Comparison of ENCODE assay signal across 14 cellular contexts in the genomic region with DNA sequence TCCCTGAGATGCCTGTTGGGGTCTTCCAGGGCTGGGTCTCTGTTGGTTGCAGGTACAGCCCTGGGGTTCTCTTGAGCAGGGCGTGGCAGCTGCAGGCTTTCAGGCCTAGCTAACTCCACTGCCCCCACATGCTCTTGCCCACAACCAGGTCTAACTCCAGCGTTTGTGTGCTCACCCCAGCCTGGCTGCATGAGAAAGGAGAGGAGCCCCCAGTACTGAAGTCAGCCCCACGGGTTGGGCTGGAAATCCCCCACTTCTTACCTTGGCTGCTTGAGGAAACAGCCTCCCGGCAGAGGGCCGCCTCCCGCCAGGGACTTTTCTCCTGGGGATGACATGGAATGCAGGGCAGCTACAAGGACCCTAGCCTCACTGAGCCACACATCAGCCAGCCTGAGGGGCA. TPM values are rescaled to one million over a fixed set of nuclear protein-coding genes. Genes with fewer than 3 reads are reported as not detected.
DNase-seq lines count a peak whose midpoint lies in the region; TF ChIP-seq lines count a peak whose summit lies in the region.
"Had no signal": no experiment of that assay in that cellular context is flagged by ENCODE, and none has a peak within 500 bp of the region (broad histone marks: within the 10 kb centered on the region; RNA-seq: fewer than 3 reads in every experiment).

No MANE protein-coding gene starts in this region.

- H4K20me1 ChIP-seq in BLaER1, result no peaks in the 10 kb centered on the region
- H4K20me1 ChIP-seq in OCI-LY3 (ENCODE audit: insufficient read depth, low read length), result no peaks in the 10 kb centered on the region

- no peaks in the 10 kb centered on the region for H3K9me3 ChIP-seq in BLaER1
- H3K9me3 ChIP-seq in OCI-LY3 (ENCODE audit: insufficient read depth, low read length), result no peaks in the 10 kb centered on the region
- H3K9me3 ChIP-seq in neuronal stem cell (replicated peaks in 1 of 2; ENCODE audit: control insufficient read depth in 2 of 2, insufficient read depth in 1 of 2, low read depth in 1 of 2, low read length in 2 of 2), result peaks cover 0 to 3% of the 10 kb centered on the region in 2 donors

- peak overlapping the region; percentile 91 for H2AFZ ChIP-seq in OCI-LY3 (ENCODE audit: low read depth, low read length)
- no peak overlapping the region for H2AFZ ChIP-seq in neuronal stem cell (ENCODE audit: low read length)

- H3K18ac ChIP-seq in neuronal stem cell (ENCODE audit: low read length), result peak overlapping the region; percentile 20

- H3K4me1 ChIP-seq in BLaER1 (peaks cover 96% of the 10 kb centered on the region), OCI-LY3 (ENCODE audit: low read length) (peaks cover 27% of the 10 kb centered on the region), neuronal stem cell (ENCODE audit: control insufficient read depth in 2 of 2, insufficient read depth in 1 of 2, low read depth in 1 of 2, low read length in 2 of 2) (peaks cover 17 to 25% of the 10 kb centered on the region in 2 donors)

- no peak overlapping the region for H3K4ac ChIP-seq in neuronal stem cell (ENCODE audit: low read length)

- no peak overlapping the region for H2BK120ac ChIP-seq in neuronal stem cell (ENCODE audit: low read depth, low read length)

- no peak overlapping the region for H2BK12ac ChIP-seq in neuronal stem cell (ENCODE audit: low read length)

- WGBS in neuronal stem cell (ENCODE audit: extremely low coverage in 2 of 2, insufficient read length in 2 of 2, insufficient replicate concordance in 1 of 2), 2 donors, result no CpG with 5 or more reads among the region's 6 CpGs

- no peaks in the 10 kb centered on the region for H3K36me3 ChIP-seq in BLaER1
- H3K36me3 ChIP-seq in OCI-LY3 (replicated peaks; ENCODE audit: low read depth, low read length), result no peaks in the 10 kb centered on the region
- H3K36me3 ChIP-seq in neuronal stem cell (replicated peaks in 1 of 2; ENCODE audit: control insufficient read depth in 2 of 2, insufficient read depth in 2 of 2, low read length in 2 of 2), result peaks cover 0 to 2% of the 10 kb centered on the region in 2 donors

- H3K4me3 ChIP-seq in BLaER1 (no peak overlapping the region), GM12865 (ENCODE audit: low read depth, low read length) (no peak overlapping the region), OCI-LY3 (ENCODE audit: low read length) (no peak overlapping the region), neuronal stem cell (ENCODE audit: low read length in 2 of 2) (peak overlapping the region in 1 of 2 donors; percentile 25)

- H3K79me1 ChIP-seq in neuronal stem cell (ENCODE audit: low read depth, low read length), result peaks cover 5% of the 10 kb centered on the region

- H3K79me2 ChIP-seq in OCI-LY3 (ENCODE audit: low read length), result no peaks in the 10 kb centered on the region

- H3K27ac ChIP-seq in BLaER1 (peak overlapping the region; percentile 19; the same call in 1 of the 2 replicates), OCI-LY3 (ENCODE audit: low read length) (peak overlapping the region; percentile 36; the same call in 1 of the 2 replicates), neuronal stem cell (replicated peaks; ENCODE audit: low read length) (no peak overlapping the region)

- TF ChIP-seq CTCF in GM12865 (IDR thresholded peaks at IDR 0.05; ENCODE audit: insufficient read depth, low read depth, low read length, missing control alignments) (no peak), OCI-LY3 (IDR thresholded peaks at IDR 0.05; ENCODE audit: low read depth, low read length) (0 out of 2 replicates have a peak, but pooled peaks have one; percentile 7)

- peak overlapping the region; percentile 48 for H2AK5ac ChIP-seq in neuronal stem cell (ENCODE audit: low read depth, low read length)

- H3K4me2 ChIP-seq in BLaER1 (peak overlapping the region; percentile 93), OCI-LY3 (ENCODE audit: low read length) (peak overlapping the region; percentile 53), neuronal stem cell (ENCODE audit: insufficient read depth, low read length, poor library complexity, severe bottlenecking) (no peak overlapping the region)

- H4K8ac ChIP-seq in neuronal stem cell (ENCODE audit: low read depth, low read length), result no peak overlapping the region

- H3K9ac ChIP-seq in BLaER1 (no peak overlapping the region), OCI-LY3 (ENCODE audit: low read length) (peak overlapping the region; percentile 37; the same call in 1 of the 2 replicates), neuronal stem cell (ENCODE audit: low read depth, low read length, poor library complexity) (no peak overlapping the region)

- no peak overlapping the region for H3K23ac ChIP-seq in neuronal stem cell (ENCODE audit: low read depth, low read length, poor library complexity)

- H3K14ac ChIP-seq in neuronal stem cell (ENCODE audit: low read length), result no peak overlapping the region

- peak overlapping the region; percentile 40 for H2BK5ac ChIP-seq in neuronal stem cell (ENCODE audit: low read length)

- H2BK15ac ChIP-seq in neuronal stem cell (ENCODE audit: low read length), result no peak overlapping the region

- DNase-seq in GM12865 (ENCODE audit: low read depth), result peak; percentile 37
- no peak for DNase-seq in neuronal stem cell (ENCODE audit: low spot score)
- DNase-seq in islet precursor cell, result no peak
- DNase-seq in activated T-cell treated with anti-CD3 and anti-CD28 coated beads, Interleukin-2, amount 50 U/mL, for 1 hour, result no peak
- no peak for DNase-seq in activated CD4-positive, CD25-positive, alpha-beta regulatory T cell (lab: John Stamatoyannopoulos, UW)
- DNase-seq: 8988T; AML-193; C1 segment of cervical spinal cord; CD4-positive, alpha-beta T cell; DMS153; DND-41; GF-D8 had no signal

- H3K27me3 ChIP-seq in BLaER1, result no peaks in the 10 kb centered on the region
- no peaks in the 10 kb centered on the region for H3K27me3 ChIP-seq in OCI-LY3 (ENCODE audit: low read depth, low read length)
- H3K27me3 ChIP-seq in neuronal stem cell (ENCODE audit: control insufficient read depth in 3 of 3, insufficient read depth in 3 of 3, low read depth in 1 of 3, low read length in 3 of 3), result peaks cover 0 to 19% (median 3%) of the 10 kb centered on the region in 3 experiments

- no peak overlapping the region for H4K91ac ChIP-seq in neuronal stem cell (ENCODE audit: low read depth, low read length, poor library complexity)

RNA-seq across cellular contexts. Expression of a gene that starts 16.7 kb away (rescaled TPM):
- 0.20 TPM for polyA plus RNA-seq in neuronal stem cell (2013, experiment 1 of 2)
- polyA plus RNA-seq in neuronal stem cell (2013, experiment 2 of 2), result 0.21 TPM

RNA-seq across cellular contexts. Expression of a gene that starts 18.2 kb away (rescaled TPM):
- polyA plus RNA-seq in neuronal stem cell (2013, experiment 1 of 2), result 6.1 TPM
- 6.0 TPM for polyA plus RNA-seq in neuronal stem cell (2013, experiment 2 of 2)

RNA-seq across cellular contexts. Expression of a gene that starts 38.4 kb away (rescaled TPM):
- polyA plus RNA-seq in neuronal stem cell (2013, experiment 1 of 2), result 0.38 TPM
- polyA plus RNA-seq in neuronal stem cell (2013, experiment 2 of 2), result 0.37 TPM

RNA-seq across cellular contexts. Expression of a gene that starts 40.8 kb away (rescaled TPM):
- polyA plus RNA-seq in neuronal stem cell (2013, experiment 1 of 2), result 3.9 TPM
- 3.7 TPM for polyA plus RNA-seq in neuronal stem cell (2013, experiment 2 of 2)
